In the genomic region with DNA sequence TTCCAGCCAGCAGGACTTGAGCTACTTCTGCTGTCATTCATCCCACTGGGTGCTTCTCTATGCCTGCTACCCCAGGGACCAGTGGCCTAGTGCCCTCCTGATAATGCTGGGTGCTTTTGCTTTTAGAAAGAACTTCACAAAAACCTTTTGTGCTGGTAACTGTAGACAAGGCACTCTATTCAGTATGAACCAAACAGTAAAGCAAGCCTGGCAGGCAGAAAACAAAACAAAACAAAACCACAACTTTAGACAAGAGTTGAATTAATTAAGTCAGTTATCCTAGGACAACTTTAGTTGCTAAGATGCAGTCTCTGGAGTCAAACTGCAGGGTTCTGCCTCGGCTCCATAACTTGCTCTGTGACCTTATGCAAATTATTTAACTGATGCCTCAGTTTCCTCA, we compare ENCODE assay signal across 30 cellular contexts.
"Had no signal": no experiment of that assay in that cellular context is flagged by ENCODE, and none has a peak within 500 bp of the region (broad histone marks: within the 10 kb centered on the region; RNA-seq: fewer than 3 reads in every experiment).

No MANE protein-coding gene starts in this region.

- ATAC-seq: activated CD4-positive, CD25-positive, alpha-beta regulatory T cell treated with anti-CD3 and anti-CD28 coated beads, Interleukin-2, amount 50 U/mL, for 24 hours; foreskin keratinocyte; naive thymus-derived CD4-positive, alpha-beta T cell; pancreas; right cardiac atrium; upper lobe of right lung had no signal

- H3K27ac ChIP-seq: ascending aorta, esophagus muscularis mucosa, foreskin keratinocyte, hepatocyte, left ventricle myocardium inferior, pancreas, stomach, tibial artery, upper lobe of right lung, VCaP had no signal

- H3K4me3 Mint-ChIP-seq: activated CD4-positive, alpha-beta memory T cell treated with anti-CD3 and anti-CD28 coated beads for 36 hours; activated CD4-positive, alpha-beta T cell treated with anti-CD3 and anti-CD28 coated beads, Interleukin-2, amount 10 ng/mL, durations not matched to agents 24 days and 14 days; activated naive CD4-positive, alpha-beta T cell treated with anti-CD3 and anti-CD28 coated beads for 36 hours; activated naive CD8-positive, alpha-beta T cell treated with anti-CD3 and anti-CD28 coated beads for 36 hours; activated T-helper 1 cell treated with anti-CD3 and anti-CD28 coated beads, Interleukin-12 subunit alpha, Interleukin-12 subunit beta, Interleukin-2, Interleukin-4 antibody, amounts not matched to agents 30 ng/mL and 10 ng/mL and 1 ng/mL, durations not matched to agents 14 hours and 24 hours and 36 hours; naive thymus-derived CD4-positive, alpha-beta T cell; T-helper 1 cell treated with Interleukin-12 subunit alpha and Interleukin-12 subunit beta and Interleukin-4 antibody, amounts not matched to agents 30 μg/mL and 1 μg/mL, for 36 hours had no signal

- H3K27me3 Mint-ChIP-seq: activated CD4-positive, alpha-beta memory T cell treated with anti-CD3 and anti-CD28 coated beads for 36 hours; activated CD4-positive, alpha-beta T cell treated with anti-CD3 and anti-CD28 coated beads, Interleukin-2, amount 10 ng/mL, durations not matched to agents 24 days and 14 days; activated naive CD8-positive, alpha-beta T cell treated with anti-CD3 and anti-CD28 coated beads for 36 hours; naive thymus-derived CD4-positive, alpha-beta T cell had no signal

- H3K4me3 ChIP-seq: ascending aorta, esophagus muscularis mucosa, hepatocyte, left ventricle myocardium inferior, pancreas, stomach, tibial artery, upper lobe of right lung had no signal

- H3K4me2 ChIP-seq: hepatocyte had no signal

- H3K36me3 Mint-ChIP-seq: activated CD4-positive, alpha-beta memory T cell treated with anti-CD3 and anti-CD28 coated beads for 36 hours; activated naive CD8-positive, alpha-beta T cell treated with anti-CD3 and anti-CD28 coated beads for 36 hours; naive thymus-derived CD4-positive, alpha-beta T cell had no signal

- H3K27ac Mint-ChIP-seq: activated CD4-positive, alpha-beta memory T cell treated with anti-CD3 and anti-CD28 coated beads for 36 hours; activated CD4-positive, alpha-beta T cell treated with anti-CD3 and anti-CD28 coated beads, Interleukin-2, amount 10 ng/mL, durations not matched to agents 24 days and 14 days; activated naive CD4-positive, alpha-beta T cell treated with anti-CD3 and anti-CD28 coated beads for 36 hours; activated naive CD8-positive, alpha-beta T cell treated with anti-CD3 and anti-CD28 coated beads for 36 hours; activated T-helper 1 cell treated with anti-CD3 and anti-CD28 coated beads, Interleukin-12 subunit alpha, Interleukin-12 subunit beta, Interleukin-2, Interleukin-4 antibody, amounts not matched to agents 30 ng/mL and 10 ng/mL and 1 ng/mL, durations not matched to agents 14 hours and 24 hours and 36 hours; naive thymus-derived CD4-positive, alpha-beta T cell; T-helper 1 cell treated with Interleukin-12 subunit alpha and Interleukin-12 subunit beta and Interleukin-4 antibody, amounts not matched to agents 30 μg/mL and 1 μg/mL, for 36 hours had no signal

- H3K36me3 ChIP-seq: ascending aorta, esophagus muscularis mucosa, left ventricle myocardium inferior, pancreas, stomach, tibial artery, upper lobe of right lung had no signal

- DNase-seq: activated CD4-positive, alpha-beta memory T cell treated with anti-CD3 and anti-CD28 coated beads for 36 hours; activated CD4-positive, alpha-beta T cell treated with anti-CD3 and anti-CD28 coated beads, Interleukin-2, amount 10 ng/mL, durations not matched to agents 24 days and 14 days; activated CD8-positive, alpha-beta memory T cell treated with anti-CD3 and anti-CD28 coated beads, Interleukin-2, amount 50 U/mL, for 4 hours; activated effector memory CD4-positive, alpha-beta T cell treated with anti-CD3 and anti-CD28 coated beads, Interleukin-2, amount 50 U/mL, for 16 hours; activated naive CD4-positive, alpha-beta T cell treated with anti-CD3 and anti-CD28 coated beads for 36 hours; activated naive CD8-positive, alpha-beta T cell treated with anti-CD3 and anti-CD28 coated beads for 36 hours; activated T-cell treated with anti-CD3 and anti-CD28 coated beads, Interleukin-2, amount 50 U/mL, for 1 hour; dermis blood vessel endothelial cell; effector CD4-positive, alpha-beta T cell; left ventricle myocardium inferior; midbrain; naive thymus-derived CD4-positive, alpha-beta T cell; nucleus accumbens; pancreas; right cardiac atrium; stimulated activated CD4-positive, alpha-beta T cell treated with anti-CD3 and anti-CD28 coated beads, Interleukin-12 subunit alpha, Interleukin-12 subunit beta, amount 100 ng/mL, for 4 hours; stimulated activated CD4-positive, alpha-beta T cell treated with anti-CD3 and anti-CD28 coated beads, Interleukin-4, amount 100 ng/mL, for 1 hour; stomach; SW 1271; T-helper 9 cell; tibial artery; upper lobe of right lung had no signal

- H3K27me3 ChIP-seq: ascending aorta, esophagus muscularis mucosa, foreskin keratinocyte, hepatocyte, pancreas, stomach, tibial artery, upper lobe of right lung had no signal

- H3K9me3 Mint-ChIP-seq: activated CD4-positive, alpha-beta memory T cell treated with anti-CD3 and anti-CD28 coated beads for 36 hours; activated CD4-positive, alpha-beta T cell treated with anti-CD3 and anti-CD28 coated beads, Interleukin-2, amount 10 ng/mL, durations not matched to agents 24 days and 14 days; activated naive CD8-positive, alpha-beta T cell treated with anti-CD3 and anti-CD28 coated beads for 36 hours; activated T-helper 1 cell treated with anti-CD3 and anti-CD28 coated beads, Interleukin-12 subunit alpha, Interleukin-12 subunit beta, Interleukin-2, Interleukin-4 antibody, amounts not matched to agents 30 ng/mL and 10 ng/mL and 1 ng/mL, durations not matched to agents 14 hours and 24 hours and 36 hours; T-helper 1 cell treated with Interleukin-12 subunit alpha and Interleukin-12 subunit beta and Interleukin-4 antibody, amounts not matched to agents 30 μg/mL and 1 μg/mL, for 36 hours had no signal

- H2AFZ ChIP-seq: hepatocyte had no signal

- H3K4me1 ChIP-seq: foreskin keratinocyte, pancreas had no signal

- H3K4me1 Mint-ChIP-seq: activated CD4-positive, alpha-beta T cell treated with anti-CD3 and anti-CD28 coated beads, Interleukin-2, amount 10 ng/mL, durations not matched to agents 24 days and 14 days; activated naive CD8-positive, alpha-beta T cell treated with anti-CD3 and anti-CD28 coated beads for 36 hours; naive thymus-derived CD4-positive, alpha-beta T cell had no signal

- H3K79me2 ChIP-seq: hepatocyte had no signal

- H3K9me3 ChIP-seq: ascending aorta, esophagus muscularis mucosa, left ventricle myocardium inferior, pancreas, stomach, tibial artery, upper lobe of right lung had no signal
